In genomic region chr13:49262634-49263033, GRCh38 we compare ENCODE assay signal across 32 cellular contexts. TPM values are rescaled to one million over a fixed set of nuclear protein-coding genes. Genes with fewer than 3 reads are reported as not detected.
"Had no signal": no experiment of that assay in that cellular context is flagged by ENCODE, and none has a peak within 500 bp of the region (broad histone marks: within the 10 kb centered on the region; RNA-seq: fewer than 3 reads in every experiment).

No MANE protein-coding gene starts in this region.

- H3K9me3 Mint-ChIP-seq: stimulated activated memory B cell treated with anti-CD40 and anti-IgM and Interleukin-4, amounts not matched to agents 10 μg/mL and 1 μg/mL and 100 μg/mL, for 72 hours; stimulated activated naive B cell treated with anti-CD40 and anti-IgM and Interleukin-4, amounts not matched to agents 10 μg/mL and 1 μg/mL and 100 μg/mL, for 72 hours; stimulated activated naive CD8-positive, alpha-beta T cell treated with anti-CD3 and anti-CD28 coated beads, Interleukin-15, amount 100 ng/mL, for 72 hours; stimulated activated naive CD8-positive, alpha-beta T cell treated with anti-CD3 and anti-CD28 coated beads, Interleukin-15, Interleukin-2, amounts not matched to agents 100 ng/mL and 50 ng/mL, for 24 hours; type B pancreatic cell had no signal

- H3K27me3 ChIP-seq: stomach, suprapubic skin, testis, thyroid gland, tibial artery, tibial nerve, transverse colon, upper lobe of left lung, upper lobe of right lung, uterus, vagina had no signal

- H3K4me1 ChIP-seq: suprapubic skin, testis, thyroid gland, tibial artery, transverse colon, upper lobe of left lung, upper lobe of right lung, uterus, vagina had no signal

- H3K27ac ChIP-seq: stomach, suprapubic skin, testis, thoracic aorta, thyroid gland, tibial artery, tibial nerve, transverse colon, upper lobe of left lung, upper lobe of right lung, uterus, vagina had no signal

- H3K4me1 Mint-ChIP-seq: stimulated activated naive B cell treated with anti-CD40 and anti-IgM and Interleukin-4, amounts not matched to agents 10 μg/mL and 1 μg/mL and 100 μg/mL, for 72 hours had no signal

- H3K4me3 ChIP-seq: stomach, suprapubic skin, testis, thoracic aorta, thyroid gland, tibial artery, tibial nerve, transverse colon, upper lobe of left lung, upper lobe of right lung, uterus, vagina had no signal

- ATAC-seq: stimulated activated memory B cell treated with anti-CD40 and anti-IgM and Interleukin-4, amounts not matched to agents 10 μg/mL and 1 μg/mL and 100 μg/mL, for 72 hours; stimulated activated naive B cell treated with anti-CD40 and anti-IgM and Interleukin-4, amounts not matched to agents 10 μg/mL and 1 μg/mL and 100 μg/mL, for 72 hours; stimulated activated naive CD8-positive, alpha-beta T cell treated with anti-CD3 and anti-CD28 coated beads, Interleukin-15, amount 100 ng/mL, for 72 hours; stimulated activated naive CD8-positive, alpha-beta T cell treated with anti-CD3 and anti-CD28 coated beads, Interleukin-15, Interleukin-2, amounts not matched to agents 100 U/mL and 50 U/mL, for 24 hours; upper lobe of right lung had no signal

- H3K36me3 ChIP-seq: uterus had no signal

- DNase-seq: stimulated activated CD4-positive, alpha-beta T cell treated with anti-CD3 and anti-CD28 coated beads, Interleukin-2, amount 100 ng/mL, for 48 hours; stimulated activated CD4-positive, alpha-beta T cell treated with anti-CD3 and anti-CD28 coated beads, Interleukin-4, amount 100 ng/mL, for 1 hour; stimulated activated CD4-positive, alpha-beta T cell treated with anti-CD3 and anti-CD28 coated beads, Interleukin-4, amount 100 ng/mL, for 24 hours; stimulated activated CD4-positive, alpha-beta T cell treated with anti-CD3 and anti-CD28 coated beads, Interleukin-4, amount 100 ng/mL, for 4 hours; stimulated activated CD8-positive, alpha-beta memory T cell treated with anti-CD3 and anti-CD28 coated beads, Interleukin-4, amount 100 ng/mL, for 48 hours; stimulated activated naive B cell treated with anti-CD40 and anti-IgM and Interleukin-4, amounts not matched to agents 10 μg/mL and 1 μg/mL and 100 μg/mL, for 72 hours; stimulated activated naive CD4-positive, alpha-beta T cell; stimulated activated naive CD4-positive, alpha-beta T cell treated with Interleukin-2 at 50 U/mL for 16 hours; stimulated activated naive CD8-positive, alpha-beta T cell treated with anti-CD3 and anti-CD28 coated beads, Interleukin-15, amount 100 ng/mL, for 72 hours; stimulated activated naive CD8-positive, alpha-beta T cell treated with anti-CD3 and anti-CD28 coated beads, Interleukin-15, Interleukin-2, amounts not matched to agents 100 U/mL and 50 U/mL, for 24 hours; stomach; substantia nigra; testis; thyroid gland; tibial artery; transverse colon; trophoblast cell; upper lobe of left lung; upper lobe of right lung; uterus had no signal

- H3K27ac Mint-ChIP-seq: stimulated activated memory B cell treated with anti-CD40 and anti-IgM and Interleukin-4, amounts not matched to agents 10 μg/mL and 1 μg/mL and 100 μg/mL, for 72 hours; stimulated activated naive B cell treated with anti-CD40 and anti-IgM and Interleukin-4, amounts not matched to agents 10 μg/mL and 1 μg/mL and 100 μg/mL, for 72 hours; stimulated activated naive CD8-positive, alpha-beta T cell treated with anti-CD3 and anti-CD28 coated beads, Interleukin-15, amount 100 ng/mL, for 72 hours; stimulated activated naive CD8-positive, alpha-beta T cell treated with anti-CD3 and anti-CD28 coated beads, Interleukin-15, Interleukin-2, amounts not matched to agents 100 ng/mL and 50 ng/mL, for 24 hours; type B pancreatic cell had no signal

- H3K27me3 Mint-ChIP-seq: stimulated activated memory B cell treated with anti-CD40 and anti-IgM and Interleukin-4, amounts not matched to agents 10 μg/mL and 1 μg/mL and 100 μg/mL, for 72 hours; stimulated activated naive B cell treated with anti-CD40 and anti-IgM and Interleukin-4, amounts not matched to agents 10 μg/mL and 1 μg/mL and 100 μg/mL, for 72 hours; stimulated activated naive CD8-positive, alpha-beta T cell treated with anti-CD3 and anti-CD28 coated beads, Interleukin-15, amount 100 ng/mL, for 72 hours; stimulated activated naive CD8-positive, alpha-beta T cell treated with anti-CD3 and anti-CD28 coated beads, Interleukin-15, Interleukin-2, amounts not matched to agents 100 ng/mL and 50 ng/mL, for 24 hours; type B pancreatic cell had no signal

- H3K4me3 Mint-ChIP-seq: stimulated activated memory B cell treated with anti-CD40 and anti-IgM and Interleukin-4, amounts not matched to agents 10 μg/mL and 1 μg/mL and 100 μg/mL, for 72 hours; stimulated activated naive B cell treated with anti-CD40 and anti-IgM and Interleukin-4, amounts not matched to agents 10 μg/mL and 1 μg/mL and 100 μg/mL, for 72 hours; stimulated activated naive CD8-positive, alpha-beta T cell treated with anti-CD3 and anti-CD28 coated beads, Interleukin-15, amount 100 ng/mL, for 72 hours; stimulated activated naive CD8-positive, alpha-beta T cell treated with anti-CD3 and anti-CD28 coated beads, Interleukin-15, Interleukin-2, amounts not matched to agents 100 ng/mL and 50 ng/mL, for 24 hours; type B pancreatic cell had no signal

- H3K9me3 ChIP-seq: stomach, suprapubic skin, testis, thoracic aorta, thyroid gland, tibial artery, tibial nerve, transverse colon, upper lobe of left lung, upper lobe of right lung, uterus, vagina had no signal

RNA-seq across cellular contexts. Expression of gene MLNR, which starts 42.5 kb away (rescaled TPM):
- total RNA-seq: subcutaneous adipose tissue, suprapubic skin, temporal lobe, transverse colon, upper lobe of right lung, ureter, urinary bladder, uterus, vagina had no signal
- polyA plus RNA-seq: thymus, urinary bladder had no signal
